Comparison of ENCODE assay signal across 1 cellular context in genomic region chr16:47834485-47835024, GRCh38.
TF ChIP-seq lines count a peak whose summit lies in the region.

No MANE protein-coding gene starts in this region.

TF ChIP-seq in HEK293, 187 proteins besides CTCF, POLR2A, EP300 and RAD21 (continued from another document):
- TF ChIP-seq ZNF692 (tag by site-specific recombination; IDR thresholded peaks at IDR 0.05) (no peak), ZNF221 (tag by site-specific recombination; IDR thresholded peaks at IDR 0.05; ENCODE audit: borderline replicate concordance) (no peak)
